In the genomic region with DNA sequence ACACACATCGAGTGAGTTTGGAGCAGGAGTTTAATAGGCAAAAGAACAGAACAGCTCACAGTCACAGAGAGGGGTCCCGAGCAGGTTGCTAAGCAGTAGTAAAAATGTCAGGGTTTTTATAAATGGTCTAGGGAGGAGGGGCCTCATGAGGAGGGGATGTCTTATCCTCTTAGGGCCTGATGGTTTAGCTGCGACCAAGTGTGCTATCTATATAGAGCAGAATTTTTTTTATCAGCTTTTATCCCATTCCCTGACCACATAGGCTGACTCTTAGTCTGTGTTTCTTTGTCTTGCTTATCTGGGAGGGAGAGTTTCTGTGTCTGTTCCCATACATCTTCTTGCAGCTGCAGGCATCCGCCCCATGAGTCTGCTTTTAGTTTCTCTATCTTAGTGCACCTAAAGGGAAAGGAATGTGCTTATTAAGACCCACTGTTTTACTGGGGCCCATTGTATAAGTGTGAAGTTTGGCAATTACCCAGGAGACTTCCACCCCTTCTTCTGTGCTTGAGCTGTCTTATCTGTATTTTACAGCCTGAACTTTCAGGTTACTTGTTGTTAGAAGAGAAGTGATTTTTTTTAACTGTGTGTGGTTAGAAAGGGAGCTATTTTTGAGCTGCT, we compare ENCODE assay signal across 8 cellular contexts. TPM values are rescaled to one million over a fixed set of nuclear protein-coding genes. Genes with fewer than 3 reads are reported as not detected.
DNase-seq lines count a peak whose midpoint lies in the region; ATAC-seq, FAIRE-seq and TF ChIP-seq lines count a peak whose summit lies in the region.

No MANE protein-coding gene starts in this region.

- POLR2A ChIA-PET in IMR-90 (lab: Charles Lee; ENCODE audit: unreplicated experiment): no interaction called here
- POLR2A ChIA-PET in naive thymus-derived CD4-positive, alpha-beta T cell (lab: Charles Lee): interaction anchor here (1.3 kb wide), 1 partner anchor 9 kb away, joined by 3 read pairs; no protein-coding TSS in a partner anchor

- peaks cover 0 to 5% (median 0%) of the 10 kb centered on the region in 5 donors for H3K27me3 Mint-ChIP-seq in naive thymus-derived CD4-positive, alpha-beta T cell

- TF ChIP-seq CTCF in IMR-90 (conservative IDR thresholded peaks at IDR 0.05; ENCODE audit: low read depth, low read length): no peak
- no peak for TF ChIP-seq CTCF in colonic mucosa (IDR thresholded peaks at IDR 0.05)

- H3K9me3 ChIP-seq in IMR-90 (ENCODE audit: control insufficient read depth, insufficient read depth, low read length) (no peaks in the 10 kb centered on the region), colonic mucosa (no peaks in the 10 kb centered on the region)
- H3K9me3 ChIP-seq in naive thymus-derived CD4-positive, alpha-beta T cell (ENCODE audit: control insufficient read depth in 2 of 3, low read length in 3 of 3): no peaks in the 10 kb centered on the region

- no peak overlapping the region for H3K56ac ChIP-seq in IMR-90 (ENCODE audit: extremely low read depth, insufficient read depth, low read length)

- no peak overlapping the region for H3K18ac ChIP-seq in IMR-90 (ENCODE audit: low read depth, low read length)

- H2AFZ ChIP-seq in IMR-90 (replicated peaks; ENCODE audit: low read length, poor library complexity): no peak overlapping the region

- H3K36me3 ChIP-seq in IMR-90 (ENCODE audit: control insufficient read depth, insufficient read depth, low read length): no peaks in the 10 kb centered on the region; the same call in 1 of the 2 replicates
- H3K36me3 ChIP-seq in colonic mucosa: no peaks in the 10 kb centered on the region
- no peaks in the 10 kb centered on the region for H3K36me3 ChIP-seq in naive thymus-derived CD4-positive, alpha-beta T cell (ENCODE audit: control insufficient read depth in 2 of 3, insufficient read depth in 3 of 3, low read length in 3 of 3)

- DNase-seq in IMR-90: peak; percentile 84
- no peak for DNase-seq in colonic mucosa
- DNase-seq in naive thymus-derived CD4-positive, alpha-beta T cell: peak in 1 of 9 donors; percentile 5
- DNase-seq in NOMO-1 (lab: John Stamatoyannopoulos, UW; ENCODE audit: unreplicated experiment in 2 of 2): no peak
- DNase-seq in NCI-H1417 (lab: John Stamatoyannopoulos, UW): no peak
- no peak for DNase-seq in RCC 7860 (ENCODE audit: low spot score)

- no peak for FAIRE-seq in RCC 7860 (lab: Jason Lieb, UNC)

- no peak overlapping the region for H2BK15ac ChIP-seq in IMR-90 (ENCODE audit: low read depth, low read length)

- peak; percentile 46 for ATAC-seq in GM18909 (IDR thresholded peaks at IDR 0.05; ENCODE audit: poor library complexity, unreplicated experiment)
- ATAC-seq in IMR-90 (ENCODE audit: low read depth): peak; percentile 67
- ATAC-seq in naive thymus-derived CD4-positive, alpha-beta T cell: peak; percentile 16
- no peak for ATAC-seq in GM21717 (IDR thresholded peaks at IDR 0.05; ENCODE audit: unreplicated experiment)

- in situ Hi-C loops in IMR-90 (cut with MboI; ENCODE audit: low sequenced_read_pairs): no loop called here

- no peak overlapping the region for H2BK20ac ChIP-seq in IMR-90 (ENCODE audit: low read depth, low read length)

- 0 out of 2 replicates have a peak overlapping the region, but pooled peaks have one; percentile 38 for H3K14ac ChIP-seq in IMR-90 (replicated peaks; ENCODE audit: low read depth, low read length)

- peak overlapping the region in 4 of 9 donors; percentile 10 to 86 (median 22) for H3K27ac Mint-ChIP-seq in naive thymus-derived CD4-positive, alpha-beta T cell

- no peak overlapping the region for H3K23ac ChIP-seq in IMR-90 (ENCODE audit: low read depth, low read length)

- no peak for TF ChIP-seq POLR2A in IMR-90 (IDR thresholded peaks at IDR 0.05; ENCODE audit: low read depth, low read length)

- H3K27me3 ChIP-seq in IMR-90 (ENCODE audit: control insufficient read depth, insufficient read depth, low read length) (no peaks in the 10 kb centered on the region), colonic mucosa (no peaks in the 10 kb centered on the region)
- H3K27me3 ChIP-seq in naive thymus-derived CD4-positive, alpha-beta T cell (ENCODE audit: control insufficient read depth in 2 of 2, insufficient read depth in 2 of 2, low read length in 2 of 2): no peaks in the 10 kb centered on the region

- H4K8ac ChIP-seq in IMR-90 (ENCODE audit: low read depth in 2 of 2, low read length in 2 of 2): 0 out of 4 replicates have a peak overlapping the region, but pooled peaks of 1 of the 2 experiments have one; percentile 44

- H4K5ac ChIP-seq in IMR-90 (ENCODE audit: low read depth, low read length): no peak overlapping the region

- H3K27ac ChIP-seq in IMR-90 (ENCODE audit: insufficient read depth, low read length) (no peak overlapping the region), colonic mucosa (peak overlapping the region; percentile 56)
- H3K27ac ChIP-seq in naive thymus-derived CD4-positive, alpha-beta T cell (ENCODE audit: low read depth, low read length): no peak overlapping the region

- no peaks in the 10 kb centered on the region; a peak in 2 of 4 replicates for H3K79me1 ChIP-seq in IMR-90 (ENCODE audit: low read depth in 1 of 2, low read length in 2 of 2)

- peaks cover 0 to 19% (median 0%) of the 10 kb centered on the region in 5 donors for H3K36me3 Mint-ChIP-seq in naive thymus-derived CD4-positive, alpha-beta T cell

- CTCF ChIA-PET in IMR-90 (lab: Yijun Ruan, JAX): interaction anchor here (1.3 to 2.2 kb wide), 2 partner anchors 18 to 74 kb away, joined by 4 to 6 read pairs; no protein-coding TSS in a partner anchor
- CTCF ChIA-PET in naive thymus-derived CD4-positive, alpha-beta T cell (lab: Charles Lee): interaction anchor here (0.6 to 0.8 kb wide), 3 partner anchors 17 to 871 kb away, joined by 3 to 4 read pairs (median 3); no protein-coding TSS in a partner anchor

- no peaks in the 10 kb centered on the region for H3K9me3 Mint-ChIP-seq in naive thymus-derived CD4-positive, alpha-beta T cell

- H2BK120ac ChIP-seq in IMR-90 (ENCODE audit: low read depth, low read length): no peak overlapping the region

- peaks cover 2% of the 10 kb centered on the region; the same call in 1 of the 2 replicates for H4K20me1 ChIP-seq in IMR-90 (ENCODE audit: insufficient read depth, low read length)

- H2AK5ac ChIP-seq in IMR-90 (ENCODE audit: low read depth, low read length): no peak overlapping the region

- dilution Hi-C loops in IMR-90 (cut with HindIII; ENCODE audit: low sequenced_read_pairs, unreplicated experiment): no loop called here

- H3K4me1 ChIP-seq in IMR-90 (ENCODE audit: control insufficient read depth, insufficient read depth, low read length) (peaks cover 7% of the 10 kb centered on the region; the same call in 1 of the 2 replicates), colonic mucosa (peaks cover 4% of the 10 kb centered on the region)
- H3K4me1 ChIP-seq in naive thymus-derived CD4-positive, alpha-beta T cell (ENCODE audit: control insufficient read depth in 2 of 2, insufficient read depth in 2 of 2, low read length in 2 of 2): no peaks in the 10 kb centered on the region

- H2BK5ac ChIP-seq in IMR-90 (ENCODE audit: low read depth, low read length, poor library complexity, severe bottlenecking): no peak overlapping the region

- H3K4ac ChIP-seq in IMR-90 (ENCODE audit: low read depth, low read length): peak overlapping the region; percentile 22; the same call in 1 of the 2 replicates

- H3K4me2 ChIP-seq in IMR-90 (ENCODE audit: low read depth, low read length): peak overlapping the region; percentile 21; the same call in 1 of the 2 replicates

- no TSS peak for BruUV-seq in IMR-90 (replicated peaks; lab: Mats Ljungman, UMichigan)

- H3K4me3 ChIP-seq in IMR-90 (ENCODE audit: insufficient read depth, low read depth, low read length) (no peak overlapping the region), colonic mucosa (peak overlapping the region; percentile 5)
- H3K4me3 ChIP-seq in naive thymus-derived CD4-positive, alpha-beta T cell (ENCODE audit: low read length): no peak overlapping the region

- peak overlapping the region in 8 of 10 donors; percentile 3 to 70 (median 46) for H3K4me3 Mint-ChIP-seq in naive thymus-derived CD4-positive, alpha-beta T cell

- no CpG with 5 or more reads among the region's 4 CpGs for WGBS in IMR-90 (ENCODE audit: extremely low coverage in 2 of 2, insufficient read length in 1 of 2), 2 experiments

- H3K9ac ChIP-seq in IMR-90 (ENCODE audit: low read depth, low read length): no peak overlapping the region; the same call in 1 of the 2 replicates
- H3K9ac ChIP-seq in colonic mucosa (ENCODE audit: low read depth in 2 of 2, low read length in 2 of 2): peak overlapping the region; percentile 66 to 72

- no peak overlapping the region for H2AK9ac ChIP-seq in IMR-90 (replicated peaks; ENCODE audit: low read depth, low read length, poor library complexity)

- H3K9me1 ChIP-seq in IMR-90 (ENCODE audit: insufficient read depth, low read length): no peaks in the 10 kb centered on the region

- TF ChIP-seq RAD21 in IMR-90 (IDR thresholded peaks at IDR 0.05; ENCODE audit: low read length): no peak

- intact Hi-C loops in IMR-90 (cut with micrococcal nuclease): loop anchor here (5.0 kb wide), 1 partner anchor 57 kb away; a partner anchor contains a TSS
- intact Hi-C loops in colonic mucosa (cut with DNase I): no loop called here
- intact Hi-C loops in naive thymus-derived CD4-positive, alpha-beta T cell (cut with micrococcal nuclease): loop anchor here in 1 of 2 donors (5.0 kb wide), 1 partner anchor 72 kb away; no protein-coding TSS in a partner anchor

- H3K4me1 Mint-ChIP-seq in naive thymus-derived CD4-positive, alpha-beta T cell: peaks cover 6 to 40% (median 31%) of the 10 kb centered on the region in 7 donors

- H4K91ac ChIP-seq in IMR-90 (ENCODE audit: insufficient read depth, low read depth, low read length): no peak overlapping the region

TF ChIP-seq in IMR-90, 13 proteins besides CTCF, POLR2A, EP300 and RAD21:
- TF ChIP-seq MAFK (IDR thresholded peaks at IDR 0.05; ENCODE audit: low read depth, low read length): peak; percentile 23; the same call in 1 of the 2 replicates
- TF ChIP-seq NFE2L2 (IDR thresholded peaks at IDR 0.05; ENCODE audit: low read depth, low read length): no peak
- no peak for TF ChIP-seq SMC3 (IDR thresholded peaks at IDR 0.05; ENCODE audit: low read depth, low read length)
- no peak for TF ChIP-seq BHLHE40 (IDR thresholded peaks at IDR 0.05; ENCODE audit: low read depth, low read length)

RNA-seq across cellular contexts. Expression of a gene that starts 30.4 kb away (rescaled TPM):
- total RNA-seq in IMR-90 (2012; rRNA removed): 3.4 and 6.1 TPM in 2 replicates
- 2.3 and 2.8 TPM in 2 replicates for polyA plus RNA-seq in IMR-90 (2012; rRNA removed)
- 2.8 and 3.0 TPM in 2 replicates for polyA plus RNA-seq in IMR-90 (2012; cell fraction: cytosol; rRNA removed)
- 4.0 and 4.2 TPM in 2 replicates for polyA plus RNA-seq in IMR-90 (2012; cell fraction: nucleus; rRNA removed; ENCODE audit: low replicate concordance)
- total RNA-seq in colonic mucosa: 10 to 100 TPM; 20.3 to 20.4 TPM
- total RNA-seq in naive thymus-derived CD4-positive, alpha-beta T cell: 10 to 100 TPM; 24.9 to 30.5 (median 27.3) TPM
- polyA plus RNA-seq in naive thymus-derived CD4-positive, alpha-beta T cell: 10 to 100 TPM; 25.5 to 32.0 TPM

RNA-seq across cellular contexts. Expression of a gene that starts 57.1 kb away (rescaled TPM):
- total RNA-seq in IMR-90 (2012; rRNA removed) (22.2 and 25.8 TPM in 2 replicates), colonic mucosa (100 to 1,000 TPM; 258 to 324 TPM)
- 72.0 and 113 TPM in 2 replicates for polyA plus RNA-seq in IMR-90 (2012; rRNA removed)
- polyA plus RNA-seq in IMR-90 (2012; cell fraction: cytosol; rRNA removed): 21.8 and 32.1 TPM in 2 replicates
- polyA plus RNA-seq in IMR-90 (2012; cell fraction: nucleus; rRNA removed; ENCODE audit: low replicate concordance): 18.7 and 28.6 TPM in 2 replicates
- 10 to 100 TPM in 4 of 5 experiments, 1 to 10 TPM in 1; 8.0 to 75.6 (median 15.9) TPM for total RNA-seq in naive thymus-derived CD4-positive, alpha-beta T cell
- 1 to 10 TPM; 3.1 to 4.9 TPM for polyA plus RNA-seq in naive thymus-derived CD4-positive, alpha-beta T cell
